1 cellular context compared by ENCODE assay signal in genomic region chr10:72903941-72904446, GRCh38.
A peak's percentile ranks its signal among the peaks of the same experiment; 100 is the strongest.
TF ChIP-seq lines count a peak whose summit lies in the region.
"Not testable (repeated sequence)": the region's sequence is repeated elsewhere in the genome, so short reads cannot be mapped to it uniquely, and the experiment has no call there.

No MANE protein-coding gene starts in this region.

TF ChIP-seq in K562, 482 proteins besides CTCF, POLR2A, EP300 and RAD21 (continued from another document and continues in another):
- TF ChIP-seq CCNT2 (IDR thresholded peaks at IDR 0.05; ENCODE audit: borderline replicate concordance, extremely low read depth, insufficient read length, low read depth, low read length) = peak; percentile 63
- TF ChIP-seq EP400 (IDR thresholded peaks at IDR 0.05) = 0 out of 2 replicates have a peak, but pooled peaks have one; percentile 27
- peak; percentile 72 for TF ChIP-seq ATF7 (IDR thresholded peaks at IDR 0.05)
- 0 out of 4 replicates have a peak, but pooled peaks of 1 of the 2 experiments have one; percentile 31 for TF ChIP-seq ZMIZ1 (IDR thresholded peaks at IDR 0.05; ENCODE audit: low read depth in 2 of 2, low read length in 2 of 2)
- peak; percentile 71; the same call in 1 of the 2 replicates for TF ChIP-seq TCF15 (CRISPR knock-in tag; IDR thresholded peaks at IDR 0.05)
- TF ChIP-seq FOXM1 (IDR thresholded peaks at IDR 0.05; ENCODE audit: low read depth) = peak; percentile 41; the same call in 1 of the 2 replicates
- TF ChIP-seq FOXM1 (CRISPR knock-in tag; IDR thresholded peaks at IDR 0.05; ENCODE audit: low read depth); ATF1 (CRISPR knock-in tag; IDR thresholded peaks at IDR 0.05); TEAD4 (CRISPR knock-in tag; IDR thresholded peaks at IDR 0.05; ENCODE audit: borderline replicate concordance); NR4A1 (CRISPR knock-in tag; IDR thresholded peaks at IDR 0.05): not testable (repeated sequence)
- TF ChIP-seq NCOA1 (IDR thresholded peaks at IDR 0.05; ENCODE audit: low read depth) = peak; percentile 67
- TF ChIP-seq ZNF318 (IDR thresholded peaks at IDR 0.05; ENCODE audit: borderline replicate concordance in 1 of 2, low read depth in 1 of 2) = peak in 1 of 2 experiments; percentile 50; a peak in 1 of 4 replicates
- TF ChIP-seq LCOR (CRISPR knock-in tag; IDR thresholded peaks at IDR 0.05) = 0 out of 2 replicates have a peak, but pooled peaks have one; percentile 46
- TF ChIP-seq ATF1 (tag; IDR thresholded peaks at IDR 0.05) = 0 out of 2 replicates have a peak, but pooled peaks have one; percentile 20
- TF ChIP-seq CTBP1 (IDR thresholded peaks at IDR 0.05; ENCODE audit: borderline replicate concordance) = peak; percentile 77; the same call in 1 of the 2 replicates
- TF ChIP-seq TEAD4 (IDR thresholded peaks at IDR 0.05; ENCODE audit: low read length) = peak; percentile 63; the same call in 1 of the 2 replicates
- peak; percentile 90 to 92 for TF ChIP-seq KDM1A (IDR thresholded peaks at IDR 0.05)
- TF ChIP-seq MTA3 (IDR thresholded peaks at IDR 0.05; ENCODE audit: borderline replicate concordance) = peak; percentile 87; the same call in 1 of the 2 replicates
- peak; percentile 12; the same call in 1 of the 2 replicates for TF ChIP-seq SPI1 (IDR thresholded peaks at IDR 0.05; ENCODE audit: borderline replicate concordance, low read depth, low read length)
- peak; percentile 11 for TF ChIP-seq HDAC3 (IDR thresholded peaks at IDR 0.05; ENCODE audit: borderline replicate concordance, partially characterized antibody)
- TF ChIP-seq DPF2 (IDR thresholded peaks at IDR 0.05) = peak; percentile 69
- TF ChIP-seq TRIM28 (IDR thresholded peaks at IDR 0.05) = peak; percentile 99
- TF ChIP-seq AFF1 (IDR thresholded peaks at IDR 0.05; ENCODE audit: low read depth in 1 of 2, partially characterized antibody in 2 of 2) = peak in 1 of 2 experiments; percentile 50
- TF ChIP-seq TARDBP (IDR thresholded peaks at IDR 0.05) = 0 out of 2 replicates have a peak, but pooled peaks have one; percentile 53
- TF ChIP-seq MNT (conservative IDR thresholded peaks at IDR 0.05) = peak in 1 of 2 experiments; percentile 48; a peak in 1 of 4 replicates
- peak; percentile 33; the same call in 1 of the 2 replicates for TF ChIP-seq GATAD2B (IDR thresholded peaks at IDR 0.05; ENCODE audit: borderline replicate concordance)
- peak; percentile 73; the same call in 1 of the 2 replicates for TF ChIP-seq NR2C2 (CRISPR knock-in tag; IDR thresholded peaks at IDR 0.05)
- TF ChIP-seq NR2C2 (tag; IDR thresholded peaks at IDR 0.05) = peak; percentile 59; the same call in 1 of the 2 replicates
- peak; percentile 44 for TF ChIP-seq NFIC (IDR thresholded peaks at IDR 0.05)
- peak in 1 of 2 experiments; percentile 49; a peak in 1 of 3 replicates for TF ChIP-seq CBX3 (IDR thresholded peaks at IDR 0.05; ENCODE audit: borderline replicate concordance in 1 of 2, low read length in 2 of 2)
- TF ChIP-seq SMARCC2 (IDR thresholded peaks at IDR 0.05; ENCODE audit: low read depth) = 0 out of 2 replicates have a peak, but pooled peaks have one; percentile 31
- peak; percentile 56; the same call in 1 of the 2 replicates for TF ChIP-seq FOSL1 (tag; conservative IDR thresholded peaks at IDR 0.05)
- TF ChIP-seq BCOR (IDR thresholded peaks at IDR 0.05) = peak; percentile 79; the same call in 1 of the 2 replicates
- peak; percentile 47; the same call in 1 of the 2 replicates for TF ChIP-seq ADNP (tag; IDR thresholded peaks at IDR 0.05)
- TF ChIP-seq ZBTB7A (IDR thresholded peaks at IDR 0.05; ENCODE audit: borderline replicate concordance, control insufficient read depth, low read depth, low read length) = peak; percentile 31; the same call in 1 of the 2 replicates
- peak; percentile 98 for TF ChIP-seq SMAD4 (CRISPR knock-in tag; conservative IDR thresholded peaks at IDR 0.05)
- peak in 1 of 2 experiments; percentile 74; a peak in 2 of 4 replicates for TF ChIP-seq HDAC1 (IDR thresholded peaks at IDR 0.05)
- peak; percentile 56; the same call in 1 of the 2 replicates for TF ChIP-seq PHB2 (IDR thresholded peaks at IDR 0.05; ENCODE audit: low read depth)
- peak in 1 of 2 experiments; percentile 45; a peak in 1 of 4 replicates for TF ChIP-seq TEAD1 (CRISPR knock-in tag; IDR thresholded peaks at IDR 0.05)
- TF ChIP-seq HMGN3 (IDR thresholded peaks at IDR 0.05; ENCODE audit: borderline replicate concordance, extremely low read depth, insufficient read length, low read depth, low read length) = peak; percentile 44
- peak; percentile 8; the same call in 1 of the 2 replicates for TF ChIP-seq RAD51 (IDR thresholded peaks at IDR 0.05; ENCODE audit: borderline replicate concordance, low read depth)
- TF ChIP-seq NR4A1 (tag; IDR thresholded peaks at IDR 0.05) = 0 out of 2 replicates have a peak, but pooled peaks have one; percentile 50
- peak; percentile 90 for TF ChIP-seq NR2C1 (IDR thresholded peaks at IDR 0.05)
- peak; percentile 91 for TF ChIP-seq NR2C1 (tag; IDR thresholded peaks at IDR 0.05)
- TF ChIP-seq RCOR1 (IDR thresholded peaks at IDR 0.05; ENCODE audit: borderline replicate concordance in 1 of 2, low read depth in 2 of 2, low read length in 2 of 2) = peak in 1 of 2 experiments; percentile 53; a peak in 1 of 4 replicates
- TF ChIP-seq ESRRA (IDR thresholded peaks at IDR 0.05; ENCODE audit: borderline replicate concordance, low read depth) = peak; percentile 57; the same call in 1 of the 2 replicates
- TF ChIP-seq CBX1 (IDR thresholded peaks at IDR 0.05; ENCODE audit: low read depth) = peak; percentile 52; the same call in 1 of the 2 replicates
- peak; percentile 81 for TF ChIP-seq NCOR1 (IDR thresholded peaks at IDR 0.05)
- TF ChIP-seq TRIM24 (IDR thresholded peaks at IDR 0.05) = peak; percentile 80 to 96
